Comparison of ENCODE assay signal across 27 cellular contexts in genomic region chr16:26859086-26859485, GRCh38.
"Had no signal": no experiment of that assay in that cellular context is flagged by ENCODE, and none has a peak within 500 bp of the region (broad histone marks: within the 10 kb centered on the region; RNA-seq: fewer than 3 reads in every experiment).

No MANE protein-coding gene starts in this region.

- H3K27me3 ChIP-seq: brain microvascular endothelial cell, SJSA1 had no signal

- ATAC-seq: activated naive CD8-positive, alpha-beta T cell treated with anti-CD3 and anti-CD28 coated beads, Interleukin-2, amount 50 U/mL, for 24 hours; activated T-cell treated with anti-CD3 and anti-CD28 coated beads, Interleukin-2, amount 50 U/mL, for 4 hours; Panc1; T-helper 17 cell had no signal

- DNase-seq: activated B cell treated with CpG ODN at 0.5 μM for 24 hours; activated CD4-positive, alpha-beta memory T cell treated with anti-CD3 and anti-CD28 coated beads for 36 hours; activated CD4-positive, alpha-beta T cell treated with anti-CD3 and anti-CD28 coated beads for 4 hours; activated CD4-positive, alpha-beta T cell treated with anti-CD3 and anti-CD28 coated beads, Interleukin-2, amount 50 U/mL, for 1 hour; activated CD4-positive, CD25-positive, alpha-beta regulatory T cell treated with anti-CD3 and anti-CD28 coated beads, Interleukin-2, amount 50 U/mL, for 72 hours; activated CD8-positive, alpha-beta memory T cell treated with anti-CD3 and anti-CD28 coated beads, Interleukin-2, amount 50 U/mL, for 4 hours; activated gamma-delta T cell treated with Interleukin-2 at 50 U/mL for 16 hours; activated naive CD4-positive, alpha-beta T cell treated with anti-CD3 and anti-CD28 coated beads for 36 hours; activated naive CD8-positive, alpha-beta T cell treated with anti-CD3 and anti-CD28 coated beads, Interleukin-2, amount 50 U/mL, for 24 hours; activated T-cell treated with anti-CD3 and anti-CD28 coated beads for 4 hours; activated T-cell treated with anti-CD3 and anti-CD28 coated beads, Interleukin-2, amount 50 U/mL, for 4 hours; aorta; brain microvascular endothelial cell; central memory CD4-positive, alpha-beta T cell; Karpas-422; KBM-7; NCI-H1105; NCI-H1417 treated with DMSO at 0.1 percent for 48 hours; NCI-H187 treated with DMSO at 0.1 percent for 48 hours; NCI-H2081; NCI-H524; SK-N-SH; T-helper 17 cell; T-helper 9 cell had no signal

- H3K9me3 ChIP-seq: SK-N-SH had no signal

- H3K4me3 ChIP-seq: SJSA1 had no signal

- H3K36me3 ChIP-seq: brain microvascular endothelial cell, SJSA1 had no signal

- H3K27ac ChIP-seq: brain microvascular endothelial cell, SJSA1, VCaP had no signal

- H3K4me1 ChIP-seq: SJSA1 had no signal
